In the genomic region with DNA sequence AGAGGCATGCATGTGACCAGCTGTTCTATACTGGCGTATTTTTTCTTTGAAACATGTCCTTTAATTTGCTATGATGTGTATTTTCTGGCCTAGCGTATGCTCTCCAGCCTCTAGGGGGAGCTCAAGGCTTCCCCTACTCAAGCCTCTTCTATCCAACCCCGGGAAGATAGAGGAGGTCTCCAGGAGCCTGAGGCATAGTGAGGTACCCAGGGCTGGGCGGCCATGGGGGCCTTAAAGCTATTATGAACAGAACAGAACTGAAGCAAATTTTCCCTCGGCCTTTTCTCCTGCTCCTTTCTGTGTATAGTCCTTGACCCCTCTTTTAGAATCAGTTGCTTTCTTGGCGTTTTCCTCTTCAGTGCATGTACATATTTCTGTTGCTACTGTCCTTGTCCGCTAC, we compare ENCODE assay signal across 8 cellular contexts.
A peak's percentile ranks its signal among the peaks of the same experiment; 100 is the strongest.
DNase-seq lines count a peak whose midpoint lies in the region; FAIRE-seq and TF ChIP-seq lines count a peak whose summit lies in the region.

No MANE protein-coding gene starts in this region.

- DNase-seq in NK-92 treated with Interleukin-12 subunit alpha and Interleukin-12 subunit beta, amount 100 ng/mL, for 24 hours (lab: John Stamatoyannopoulos, UW), result peak; percentile 1
- DNase-seq in NK-92 (lab: John Stamatoyannopoulos, UW; ENCODE audit: unreplicated experiment) (no peak), HTR-8/SVneo (ENCODE audit: insufficient read length, low spot score) (peak; percentile 6), RCC 7860 (ENCODE audit: low spot score) (peak; percentile 50), dorsolateral prefrontal cortex (peak in 4 of 10 donors; percentile 13 to 49 (median 41)), medulla oblongata (ENCODE audit: extremely low spot score) (peak; percentile 85), epidermal melanocyte (ENCODE audit: insufficient read length, low spot score) (no peak), cerebellar nuclear complex (lab: John Stamatoyannopoulos, UW) (no peak)

- intact Hi-C loops in dorsolateral prefrontal cortex (cut with DNase I), result loop anchor here (5.0 kb wide), 3 partner anchors 527 to 787 kb away; a partner anchor contains a TSS

- peak; percentile 24 to 81 (median 64) for TF ChIP-seq CTCF in dorsolateral prefrontal cortex (IDR thresholded peaks at IDR 0.05 in 54 of 56, conservative IDR thresholded peaks at IDR 0.05 in 2 of 56; ENCODE audit: low read depth in 1 of 56, partially characterized antibody in 56 of 56)

- peaks cover 0 to 3% (median 0%) of the 10 kb centered on the region in 45 donors for H3K27me3 ChIP-seq in dorsolateral prefrontal cortex

- no peak for FAIRE-seq in HTR-8/SVneo (lab: Jason Lieb, UNC)
- FAIRE-seq in RCC 7860 (lab: Jason Lieb, UNC), result no peak

- no peak overlapping the region for H3K27ac ChIP-seq in dorsolateral prefrontal cortex

- H3K4me3 ChIP-seq in dorsolateral prefrontal cortex, result no peak overlapping the region

Comparison
In these comparisons a context has a peak if more than half of its experiments do, and no peak if none do; other contexts are left out.
1. DNase-seq: peak in NK-92 treated with Interleukin-12 subunit alpha and Interleukin-12 subunit beta, amount 100 ng/mL, for 24 hours (single experiment), HTR-8/SVneo (single experiment), RCC 7860 (single experiment) and medulla oblongata (single experiment); none in NK-92 (single experiment), epidermal melanocyte (single experiment) and cerebellar nuclear complex (0 of 2).